Comparison of ENCODE assay signal across 1 cellular context in genomic region chr7:84243037-84243436, GRCh38. TPM values are rescaled to one million over a fixed set of nuclear protein-coding genes. Genes with fewer than 3 reads are reported as not detected.
"Had no signal": no experiment of that assay in that cellular context is flagged by ENCODE, and none has a peak within 500 bp of the region (broad histone marks: within the 10 kb centered on the region; RNA-seq: fewer than 3 reads in every experiment).

No MANE protein-coding gene starts in this region.

RNA-seq across cellular contexts. Expression of gene SEMA3A, which starts 48.4 kb away (rescaled TPM):
- total RNA-seq: activated T-helper 1 cell treated with anti-CD3 and anti-CD28 coated beads, Interleukin-12 subunit alpha, Interleukin-12 subunit beta, Interleukin-2, Interleukin-4 antibody, amounts not matched to agents 30 ng/mL and 10 ng/mL and 1 ng/mL, durations not matched to agents 14 hours and 24 hours and 36 hours had no signal
